Comparison of ENCODE assay signal across 26 cellular contexts in genomic region chr7:13197501-13197900, GRCh38.
DNase-seq lines count a peak whose midpoint lies in the region; ATAC-seq and TF ChIP-seq lines count a peak whose summit lies in the region.
"Had no signal": no experiment of that assay in that cellular context is flagged by ENCODE, and none has a peak within 500 bp of the region (broad histone marks: within the 10 kb centered on the region; RNA-seq: fewer than 3 reads in every experiment).

No MANE protein-coding gene starts in this region.

- H3K4me3 ChIP-seq in MG63 (no peak overlapping the region), epithelial cell of esophagus (ENCODE audit: low read length) (no peak overlapping the region), osteoblast (ENCODE audit: insufficient read depth, low read length) (no peak overlapping the region)
- H3K4me3 ChIP-seq: esophagus muscularis mucosa, SJCRH30, vagina had no signal

- H3K27ac ChIP-seq in osteoblast (ENCODE audit: low read depth, low read length), result no peak overlapping the region
- H3K27ac ChIP-seq: esophagus muscularis mucosa, SJCRH30, vagina had no signal

- no peaks in the 10 kb centered on the region for H3K27me3 ChIP-seq in MG63
- no peaks in the 10 kb centered on the region for H3K27me3 ChIP-seq in osteoblast (ENCODE audit: insufficient read depth, low read length)
- H3K27me3 ChIP-seq: esophagus muscularis mucosa, SJCRH30, vagina had no signal

- no peaks in the 10 kb centered on the region for H3K79me2 ChIP-seq in osteoblast (ENCODE audit: insufficient read depth, low read length)

- H2AFZ ChIP-seq in osteoblast (ENCODE audit: low read length), result no peak overlapping the region

- H4K20me1 ChIP-seq in osteoblast (ENCODE audit: insufficient read depth, low read length), result no peaks in the 10 kb centered on the region

- no peak for ATAC-seq in GM19035 (IDR thresholded peaks at IDR 0.05; ENCODE audit: unreplicated experiment)
- ATAC-seq: natural killer cell treated with Interleukin-12 subunit alpha and Interleukin-12 subunit beta and Interleukin-15 and Interleukin-18, amount 100 ng/mL, for 72 hours; stimulated activated naive CD8-positive, alpha-beta T cell treated with anti-CD3 and anti-CD28 coated beads, Interleukin-15, Interleukin-2, amounts not matched to agents 100 U/mL and 50 U/mL, for 24 hours had no signal

- no peaks in the 10 kb centered on the region for H3K36me3 ChIP-seq in MG63
- no peaks in the 10 kb centered on the region for H3K36me3 ChIP-seq in osteoblast (ENCODE audit: insufficient read depth, low read length)
- H3K36me3 ChIP-seq: esophagus muscularis mucosa, SJCRH30, vagina had no signal

- DNase-seq in GM03348 (ENCODE audit: low spot score) (peak; percentile 45), MG63 (peak; percentile 33), epithelial cell of esophagus (ENCODE audit: low read depth) (peak; percentile 39), osteoblast (ENCODE audit: insufficient read length, low spot score, missing footprints) (peak; percentile 62), DMS114 treated with DMSO at 0.1 percent for 48 hours (lab: John Stamatoyannopoulos, UW; ENCODE audit: unreplicated experiment) (no peak), GDM1 (lab: John Stamatoyannopoulos, UW) (no peak)
- DNase-seq in activated CD4-positive, alpha-beta T cell treated with anti-CD3 and anti-CD28 coated beads for 48 hours, result no peak
- DNase-seq: activated CD4-positive, alpha-beta memory T cell treated with anti-CD3 and anti-CD28 coated beads for 36 hours; activated CD4-positive, CD25-positive, alpha-beta regulatory T cell; activated CD8-positive, alpha-beta memory T cell treated with anti-CD3 and anti-CD28 coated beads, Interleukin-2, amount 50 U/mL, for 4 hours; activated naive CD4-positive, alpha-beta T cell treated with anti-CD3 and anti-CD28 coated beads, Interleukin-2, amount 10 ng/mL, durations not matched to agents 7 days and 5 days; amygdala; CD4-positive, CD25-positive, alpha-beta regulatory T cell; endodermal cell; glutamatergic neuron; kidney; NCI-H1105; NCI-H2029; NCI-H748 treated with DMSO at 0.1 percent for 48 hours; SJCRH30; stimulated activated naive CD8-positive, alpha-beta T cell treated with anti-CD3 and anti-CD28 coated beads, Interleukin-15, Interleukin-2, amounts not matched to agents 100 U/mL and 50 U/mL, for 24 hours; T1000 had no signal

- peaks cover 5% of the 10 kb centered on the region for H3K4me1 ChIP-seq in osteoblast (ENCODE audit: insufficient read depth, low read length)
- H3K4me1 ChIP-seq: esophagus muscularis mucosa, SJCRH30, vagina had no signal

- no peak overlapping the region for H3K4me2 ChIP-seq in osteoblast (ENCODE audit: insufficient read depth, low read length)

- no peaks in the 10 kb centered on the region for H3K9me3 ChIP-seq in MG63
- no peaks in the 10 kb centered on the region for H3K9me3 ChIP-seq in osteoblast (ENCODE audit: low read depth, low read length)
- H3K9me3 ChIP-seq: esophagus muscularis mucosa, SJCRH30, vagina had no signal

- no peak for TF ChIP-seq CTCF in epithelial cell of esophagus (IDR thresholded peaks at IDR 0.05; ENCODE audit: insufficient read depth, low read depth, low read length, missing control alignments)
- TF ChIP-seq CTCF in osteoblast (IDR thresholded peaks at IDR 0.05; ENCODE audit: extremely low read depth, low read depth, low read length), result no peak

Comparison
In these comparisons a context has a peak if more than half of its experiments do, and no peak if none do; other contexts are left out.
1. DNase-seq: peak in GM03348 (single experiment), MG63 (single experiment), epithelial cell of esophagus (single experiment) and osteoblast (single experiment); none in DMS114 treated with DMSO at 0.1 percent for 48 hours (single experiment), GDM1 (single experiment) and activated CD4-positive, alpha-beta T cell treated with anti-CD3 and anti-CD28 coated beads for 48 hours (single experiment).